ENCODE assay signal across 8 cellular contexts in genomic region chr19:48991823-48992570, GRCh38. TPM values are rescaled to one million over a fixed set of nuclear protein-coding genes. Genes with fewer than 3 reads are reported as not detected.
A peak's percentile ranks its signal among the peaks of the same experiment; 100 is the strongest.
DNase-seq lines count a peak whose midpoint lies in the region; ATAC-seq and TF ChIP-seq lines count a peak whose summit lies in the region.

No MANE protein-coding gene starts in this region.

- 53% methylated on average over 10 of the region's 10 CpGs for WGBS in mesenchymal stem cell
- 26 to 34% methylated on average over 6 to 10 of the region's 10 CpGs for WGBS in upper lobe of left lung, 2 donors

- H3K27me3 ChIP-seq in SJSA1 (replicated peaks) (no peaks in the 10 kb centered on the region), mesenchymal stem cell (ENCODE audit: control insufficient read depth in 1 of 2, insufficient read depth in 1 of 2, low read length in 2 of 2) (no peaks in the 10 kb centered on the region), upper lobe of left lung (no peaks in the 10 kb centered on the region)

- peak in 1 of 4 donors; percentile 59 for TF ChIP-seq POLR2A in upper lobe of left lung (IDR thresholded peaks at IDR 0.05)

- no peak for ATAC-seq in effector memory CD8-positive, alpha-beta T cell (replicated peaks)
- ATAC-seq in upper lobe of left lung (ENCODE audit: low FRiP score in 2 of 2) (peak; percentile 74 to 77), GM21786 (IDR thresholded peaks at IDR 0.05; ENCODE audit: unreplicated experiment) (no peak)

- H3K9me3 ChIP-seq in SJSA1 (replicated peaks) (no peaks in the 10 kb centered on the region), mesenchymal stem cell (ENCODE audit: control insufficient read depth, low read length) (no peaks in the 10 kb centered on the region), upper lobe of left lung (no peaks in the 10 kb centered on the region)

- H3K36me3 ChIP-seq in SJSA1: peaks cover 44% of the 10 kb centered on the region
- H3K36me3 ChIP-seq in mesenchymal stem cell (ENCODE audit: control insufficient read depth in 1 of 2, insufficient read depth in 2 of 2, low read depth in 1 of 2, low read length in 2 of 2): peaks cover 27 to 40% of the 10 kb centered on the region in 2 experiments
- peaks cover 4 to 34% (median 20%) of the 10 kb centered on the region in 4 donors for H3K36me3 ChIP-seq in upper lobe of left lung

- no peak overlapping the region for H4K8ac ChIP-seq in mesenchymal stem cell (ENCODE audit: low read length)

- H3K27me3 Mint-ChIP-seq in effector memory CD8-positive, alpha-beta T cell: no peaks in the 10 kb centered on the region

- peak overlapping the region; percentile 97 for H3K9ac ChIP-seq in mesenchymal stem cell (ENCODE audit: low read length)

- peak overlapping the region; percentile 3 for H2AK5ac ChIP-seq in mesenchymal stem cell (ENCODE audit: low read length, severe bottlenecking)

- peaks cover 31 to 38% of the 10 kb centered on the region in 2 donors for H3K4me1 Mint-ChIP-seq in effector memory CD8-positive, alpha-beta T cell (ENCODE audit: low read depth in 2 of 2)

- peak in 1 of 4 donors; percentile 7 for TF ChIP-seq EP300 in upper lobe of left lung (IDR thresholded peaks at IDR 0.05)

- no peak overlapping the region for H2BK15ac ChIP-seq in mesenchymal stem cell (ENCODE audit: low read depth, poor library complexity, severe bottlenecking)

- peaks cover 19% of the 10 kb centered on the region for H3K36me3 Mint-ChIP-seq in effector memory CD8-positive, alpha-beta T cell (ENCODE audit: insufficient read depth)

- H3K23ac ChIP-seq in mesenchymal stem cell (ENCODE audit: low read length in 2 of 2): peak overlapping the region in 1 of 2 experiments; percentile 27

- no peak overlapping the region for H4K91ac ChIP-seq in mesenchymal stem cell (ENCODE audit: low read length)

- peak overlapping the region; percentile 91 to 95 for H3K4me3 Mint-ChIP-seq in effector memory CD8-positive, alpha-beta T cell

- no peak overlapping the region for H2BK120ac ChIP-seq in mesenchymal stem cell (ENCODE audit: low read depth, low read length)

- H3K27ac Mint-ChIP-seq in effector memory CD8-positive, alpha-beta T cell: peak overlapping the region; percentile 91 to 96

- no peak overlapping the region for H2BK5ac ChIP-seq in mesenchymal stem cell (ENCODE audit: low read depth, low read length, poor library complexity, severe bottlenecking)

- no peak for TF ChIP-seq CTCF in 22Rv1 (IDR thresholded peaks at IDR 0.05)
- no peak for TF ChIP-seq CTCF in GM12875 (IDR thresholded peaks at IDR 0.05; ENCODE audit: borderline replicate concordance, insufficient read depth, low read depth, low read length)
- no peak for TF ChIP-seq CTCF in upper lobe of left lung (IDR thresholded peaks at IDR 0.05)

- H3K14ac ChIP-seq in mesenchymal stem cell (ENCODE audit: low read length in 2 of 2): peak overlapping the region in 1 of 2 experiments; percentile 97

- no peaks in the 10 kb centered on the region for H3K9me3 Mint-ChIP-seq in effector memory CD8-positive, alpha-beta T cell

- DNase-seq in SJSA1 (ENCODE audit: low read depth in 1 of 2, low spot score in 2 of 2) (peak; percentile 58 to 76), mesenchymal stem cell (peak; percentile 91), upper lobe of left lung (peak; percentile 54 to 86), germinal center (ENCODE audit: low spot score) (no peak)
- no peak for DNase-seq in effector memory CD8-positive, alpha-beta T cell

- no peak overlapping the region for H2BK12ac ChIP-seq in mesenchymal stem cell (ENCODE audit: low read length in 2 of 2)

- H3K4me2 ChIP-seq in mesenchymal stem cell (ENCODE audit: low read length, poor library complexity, severe bottlenecking): peak overlapping the region; percentile 87

- peak overlapping the region; percentile 0 to 74 for H3K4ac ChIP-seq in mesenchymal stem cell (ENCODE audit: low read depth in 1 of 2, low read length in 2 of 2)

- H3K4me1 ChIP-seq in SJSA1 (replicated peaks) (peaks cover 15% of the 10 kb centered on the region), mesenchymal stem cell (ENCODE audit: control insufficient read depth, insufficient read depth, low read depth, low read length) (peaks cover 25% of the 10 kb centered on the region), upper lobe of left lung (peaks cover 24 to 43% (median 34%) of the 10 kb centered on the region in 4 donors)

- peak overlapping the region; percentile 92 for H3K27ac ChIP-seq in 22Rv1
- peak overlapping the region; percentile 58 for H3K27ac ChIP-seq in SJSA1
- peak overlapping the region; percentile 78 for H3K27ac ChIP-seq in mesenchymal stem cell (ENCODE audit: low read length, poor library complexity, severe bottlenecking)
- peak overlapping the region; percentile 84 to 98 (median 95) for H3K27ac ChIP-seq in upper lobe of left lung

- H2AFZ ChIP-seq in mesenchymal stem cell (ENCODE audit: low read depth, low read length): no peak overlapping the region

- H3K4me3 ChIP-seq in GM12875 (ENCODE audit: low read depth, low read length): peak overlapping the region; percentile 75
- H3K4me3 ChIP-seq in SJSA1: peak overlapping the region; percentile 51
- peak overlapping the region; percentile 75 to 97 for H3K4me3 ChIP-seq in mesenchymal stem cell (ENCODE audit: insufficient read depth in 1 of 2, low read depth in 1 of 2, low read length in 2 of 2)
- peak overlapping the region; percentile 53 to 94 (median 71) for H3K4me3 ChIP-seq in upper lobe of left lung

- H3K79me1 ChIP-seq in mesenchymal stem cell (replicated peaks; ENCODE audit: low read length, poor library complexity, severe bottlenecking): peaks cover 25% of the 10 kb centered on the region

- peak overlapping the region; percentile 24 to 67 for H3K18ac ChIP-seq in mesenchymal stem cell (ENCODE audit: low read depth in 1 of 2, low read length in 2 of 2)

RNA-seq across cellular contexts. Expression of gene GYS1, which starts 1.1 kb away (rescaled TPM):
- 19.5 and 38.2 TPM in 2 replicates for total RNA-seq in SJSA1 (2014; rRNA removed; shearing (Covaris generic))
- polyA plus RNA-seq in mesenchymal stem cell (2013, experiment 1 of 2): 26.9 TPM
- polyA plus RNA-seq in mesenchymal stem cell (2013, experiment 2 of 2): 27.1 TPM
- 10 to 100 TPM; 26.4 to 79.6 (median 35.6) TPM for total RNA-seq in upper lobe of left lung

RNA-seq across cellular contexts. Expression of gene RUVBL2, which starts 1.7 kb away (rescaled TPM):
- 238 and 322 TPM in 2 replicates for total RNA-seq in SJSA1 (2014; rRNA removed; shearing (Covaris generic))
- 46.3 TPM for polyA plus RNA-seq in mesenchymal stem cell (2013, experiment 1 of 2)
- 43.5 TPM for polyA plus RNA-seq in mesenchymal stem cell (2013, experiment 2 of 2)
- 100 to 1,000 TPM in 2 of 6 donors, 10 to 100 TPM in 4; 45.7 to 105 (median 70.6) TPM for total RNA-seq in upper lobe of left lung

RNA-seq across cellular contexts. Expression of gene LHB, which starts 24.9 kb away (rescaled TPM):
- total RNA-seq in SJSA1 (2014; rRNA removed; shearing (Covaris generic)): 0.34 TPM in 1 of 2 replicates, not detected in the other
- not detected for polyA plus RNA-seq in mesenchymal stem cell (2013, experiment 1 of 2)
- 0.11 TPM for polyA plus RNA-seq in mesenchymal stem cell (2013, experiment 2 of 2)
- under 1 TPM in 1 of 6 donors, not detected in 5; 0.77 TPM for total RNA-seq in upper lobe of left lung

RNA-seq across cellular contexts. Expression of gene FTL, which starts 26.9 kb away (rescaled TPM):
- total RNA-seq in SJSA1 (2014; rRNA removed; shearing (Covaris generic)): 2,837 and 3,145 TPM in 2 replicates
- polyA plus RNA-seq in mesenchymal stem cell (2013, experiment 1 of 2): 12,810 TPM
- 12,668 TPM for polyA plus RNA-seq in mesenchymal stem cell (2013, experiment 2 of 2)
- over 10,000 TPM in 3 of 6 donors, 1,000 to 10,000 TPM in 3; 5,928 to 23,282 (median 11,982) TPM for total RNA-seq in upper lobe of left lung

RNA-seq across cellular contexts. Expression of gene CGB3, which starts 32.1 kb away (rescaled TPM):
- total RNA-seq in SJSA1 (2014; rRNA removed; shearing (Covaris generic)): not detected in 2 replicates
- not detected for polyA plus RNA-seq in mesenchymal stem cell (2013, experiment 1 of 2)
- not detected for polyA plus RNA-seq in mesenchymal stem cell (2013, experiment 2 of 2)
- not detected for total RNA-seq in upper lobe of left lung

Comparison
In these comparisons a context has a peak if more than half of its experiments do, and no peak if none do; other contexts are left out.
1. DNase-seq: peak in SJSA1 (2 of 2), mesenchymal stem cell (single experiment) and upper lobe of left lung (2 of 2); none in effector memory CD8-positive, alpha-beta T cell (0 of 3) and germinal center (single experiment).
2. ATAC-seq: peak in upper lobe of left lung (2 of 2); none in effector memory CD8-positive, alpha-beta T cell (single experiment) and GM21786 (single experiment).
3. Peak in every context shown above with its lines, with median percentiles within 50 percentile points of each other: H3K27ac ChIP-seq and H3K4me3 ChIP-seq.